ENCODE assay signal across 8 cellular contexts in the genomic region with DNA sequence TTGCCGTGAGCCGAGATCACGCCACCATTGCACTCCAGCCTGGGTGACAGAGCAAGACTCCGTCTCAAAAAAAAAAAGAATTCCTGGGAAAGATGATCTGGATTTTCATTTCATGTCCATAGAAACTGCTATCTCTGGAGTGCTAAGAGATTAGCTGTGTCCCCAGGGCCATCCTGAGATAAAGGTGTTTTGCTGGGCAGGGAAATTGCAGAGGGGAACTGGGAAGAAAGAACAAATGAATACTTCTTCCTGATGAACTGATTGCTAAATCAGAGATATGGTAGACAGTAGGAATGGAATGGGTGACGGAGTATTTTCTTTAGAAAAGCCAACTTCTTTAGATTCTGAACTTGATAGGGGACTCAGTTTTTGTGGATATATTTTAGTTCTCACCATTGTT.
"Had no signal": no experiment of that assay in that cellular context is flagged by ENCODE, and none has a peak within 500 bp of the region (broad histone marks: within the 10 kb centered on the region; RNA-seq: fewer than 3 reads in every experiment).

No MANE protein-coding gene starts in this region.

- DNase-seq: GDM1, GF-D8 had no signal

- H3K4me3 ChIP-seq: GM12878 had no signal

- FAIRE-seq: G401.6, GM12878, GM12891, GM12892, GM18507, GM19239 had no signal

- ATAC-seq: GM12878 had no signal
